ENCODE assay signal across 11 cellular contexts in genomic region chr3:39267631-39268553, GRCh38. TPM values are rescaled to one million over a fixed set of nuclear protein-coding genes. Genes with fewer than 3 reads are reported as not detected.
DNase-seq lines count a peak whose midpoint lies in the region; ATAC-seq lines count a peak whose summit lies in the region.
"Had no signal": no experiment of that assay in that cellular context is flagged by ENCODE, and none has a peak within 500 bp of the region (broad histone marks: within the 10 kb centered on the region; RNA-seq: fewer than 3 reads in every experiment).

No MANE protein-coding gene starts in this region.

- peak; percentile 39 to 46 for DNase-seq in activated CD8-positive, alpha-beta memory T cell treated with anti-CD3 and anti-CD28 coated beads for 1 hour (ENCODE audit: extremely low read depth in 1 of 2, low read depth in 1 of 2)
- DNase-seq in ecto neural progenitor cell (ENCODE audit: low spot score): peak; percentile 39
- peak; percentile 81 to 82 for DNase-seq in stimulated activated CD8-positive, alpha-beta memory T cell treated with anti-CD3 and anti-CD28 coated beads, Interleukin-15, amount 100 ng/mL, for 48 hours (ENCODE audit: low read depth in 2 of 2)
- DNase-seq in NCI-H748 (lab: John Stamatoyannopoulos, UW; ENCODE audit: unreplicated experiment): no peak
- no peak for DNase-seq in H4 (ENCODE audit: low spot score)
- DNase-seq: sigmoid colon had no signal

- ATAC-seq in HG02610 (IDR thresholded peaks at IDR 0.05; ENCODE audit: unreplicated experiment): peak; percentile 72
- ATAC-seq in HG02938 (IDR thresholded peaks at IDR 0.05; ENCODE audit: unreplicated experiment): no peak
- no peak for ATAC-seq in GM19467 (IDR thresholded peaks at IDR 0.05; ENCODE audit: unreplicated experiment)

RNA-seq across cellular contexts. Expression of gene CX3CR1, which starts 11.9 kb away (rescaled TPM):
- not detected in 2 replicates for total RNA-seq in H4 (2014; rRNA removed; shearing (Covaris generic))
- total RNA-seq: Daoy, SJSA1 had no signal

Comparison
In these comparisons a context has a peak if more than half of its experiments do, and no peak if none do; other contexts are left out.
1. DNase-seq: peak in activated CD8-positive, alpha-beta memory T cell treated with anti-CD3 and anti-CD28 coated beads for 1 hour (2 of 2), ecto neural progenitor cell (single experiment) and stimulated activated CD8-positive, alpha-beta memory T cell treated with anti-CD3 and anti-CD28 coated beads, Interleukin-15, amount 100 ng/mL, for 48 hours (2 of 2); none in NCI-H748 (single experiment) and H4 (single experiment).